15 cellular contexts compared by ENCODE assay signal in the genomic region with DNA sequence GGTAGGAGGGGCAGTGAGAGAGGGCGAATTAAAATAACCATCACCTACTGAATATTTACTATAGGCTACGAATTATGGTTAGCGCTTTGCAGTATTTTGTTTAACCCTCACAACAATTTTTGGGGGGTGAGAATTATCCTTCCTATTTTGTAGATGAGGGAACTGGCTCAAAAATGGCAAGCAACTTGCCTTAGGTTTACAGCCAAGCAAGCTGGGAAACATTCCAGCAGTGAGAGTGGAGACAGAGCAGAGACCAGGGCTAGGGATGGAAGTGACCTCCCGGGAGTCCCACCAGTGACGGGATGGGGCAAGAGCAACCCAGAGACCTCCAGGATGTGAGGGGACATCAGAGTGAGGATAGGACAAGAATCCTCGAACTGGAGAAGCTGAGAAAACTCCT. TPM values are rescaled to one million over a fixed set of nuclear protein-coding genes. Genes with fewer than 3 reads are reported as not detected.
DNase-seq lines count a peak whose midpoint lies in the region; ATAC-seq and TF ChIP-seq lines count a peak whose summit lies in the region.
"Had no signal": no experiment of that assay in that cellular context is flagged by ENCODE, and none has a peak within 500 bp of the region (broad histone marks: within the 10 kb centered on the region; RNA-seq: fewer than 3 reads in every experiment).

No MANE protein-coding gene starts in this region.

- no peak for ATAC-seq in GM21526 (IDR thresholded peaks at IDR 0.05; ENCODE audit: low FRiP score, unreplicated experiment)
- ATAC-seq: left lobe of liver had no signal

- H3K36me3 ChIP-seq in rectal smooth muscle tissue (ENCODE audit: control insufficient read depth, insufficient read depth, low read length) (no peaks in the 10 kb centered on the region), colonic mucosa (no peaks in the 10 kb centered on the region), brain microvascular endothelial cell (replicated peaks) (no peaks in the 10 kb centered on the region)
- H3K36me3 ChIP-seq: BE2C had no signal

- no peaks in the 10 kb centered on the region for H3K9me3 ChIP-seq in colonic mucosa
- H3K9me3 ChIP-seq: BE2C had no signal

- in situ Hi-C loops in brain microvascular endothelial cell (cut with HindIII; ENCODE audit: low pct_ligation_motif_present, low sequenced_read_pairs): no loop called here

- H3K27ac ChIP-seq in RWPE1 (peak overlapping the region; percentile 28; the same call in 1 of the 2 replicates), rectal smooth muscle tissue (ENCODE audit: low read depth, low read length) (no peak overlapping the region), colonic mucosa (no peak overlapping the region), brain microvascular endothelial cell (no peak overlapping the region)

- CTCF ChIA-PET in RWPE1 (lab: Yijun Ruan, JAX): interaction anchor here (0.7 to 1.0 kb wide), 4 partner anchors 52 to 117 kb away, joined by 3 to 5 read pairs (median 4); partner anchors contain the start of genes CHRNE and MED11

- POLR2A ChIA-PET in RWPE1 (lab: Yijun Ruan, JAX; ENCODE audit: low non-redundant PET): no interaction called here

- intact Hi-C loops in colonic mucosa (cut with DNase I): loop anchor here (5.0 kb wide), 1 partner anchor 54 kb away; the partner anchor contains the start of gene MED11

- TF ChIP-seq CTCF in AG10803 (conservative IDR thresholded peaks at IDR 0.05; ENCODE audit: low read length): no peak; the same call in 1 of the 2 replicates
- TF ChIP-seq CTCF in RWPE1 (conservative IDR thresholded peaks at IDR 0.05; ENCODE audit: low read depth): no peak
- TF ChIP-seq CTCF in colonic mucosa (IDR thresholded peaks at IDR 0.05): no peak
- no peak for TF ChIP-seq CTCF in brain microvascular endothelial cell (IDR thresholded peaks at IDR 0.05; ENCODE audit: low read depth, low read length, missing control alignments)

- DNase-seq in AG10803 (ENCODE audit: low read depth) (peak; percentile 22), RWPE1 (ENCODE audit: low spot score) (no peak), globus pallidus (ENCODE audit: low spot score) (peak; percentile 26), colonic mucosa (no peak), brain microvascular endothelial cell (no peak)
- no peak for DNase-seq in central memory CD4-positive, alpha-beta T cell
- DNase-seq: activated CD4-positive, alpha-beta T cell treated with anti-CD3 and anti-CD28 coated beads, Interleukin-2, amount 50 U/mL, for 4 hours; BE2C; cortex of kidney had no signal

- H3K9ac ChIP-seq in rectal smooth muscle tissue (ENCODE audit: low read length) (no peak overlapping the region), colonic mucosa (ENCODE audit: low read depth in 2 of 2, low read length in 2 of 2) (peak overlapping the region in 1 of 2 donors; percentile 58)

- peaks cover 8% of the 10 kb centered on the region for H3K27me3 ChIP-seq in rectal smooth muscle tissue (ENCODE audit: control insufficient read depth, insufficient read depth, low read length)
- H3K27me3 ChIP-seq in colonic mucosa: peaks cover 5% of the 10 kb centered on the region
- H3K27me3 ChIP-seq in brain microvascular endothelial cell (replicated peaks): peaks cover 6% of the 10 kb centered on the region

- H3K4me3 ChIP-seq in AG10803 (ENCODE audit: low read length): no peak overlapping the region; the same call in 1 of the 2 replicates
- H3K4me3 ChIP-seq in rectal smooth muscle tissue (ENCODE audit: low read length): peak overlapping the region; percentile 55
- no peak overlapping the region for H3K4me3 ChIP-seq in colonic mucosa
- H3K4me3 ChIP-seq in brain microvascular endothelial cell (ENCODE audit: low read depth, low read length): no peak overlapping the region

- H3K4me1 ChIP-seq in rectal smooth muscle tissue (ENCODE audit: control insufficient read depth, insufficient read depth, low read length) (no peaks in the 10 kb centered on the region), colonic mucosa (no peaks in the 10 kb centered on the region)
- H3K4me1 ChIP-seq: BE2C had no signal

RNA-seq across cellular contexts. Expression of gene VMO1, which starts 0.4 kb away (rescaled TPM):
- total RNA-seq in colonic mucosa: 1 to 10 TPM in 1 of 2 donors, under 1 TPM in 1; 0.91 to 2.0 TPM
- total RNA-seq: renal cortical epithelial cell had no signal

RNA-seq across cellular contexts. Expression of gene GLTPD2, which starts 2.2 kb away (rescaled TPM):
- under 1 TPM; 0.35 to 0.40 TPM for total RNA-seq in colonic mucosa
- total RNA-seq: activated naive CD4-positive, alpha-beta T cell treated with anti-CD3 and anti-CD28 coated beads for 36 hours; LHCN-M2; renal cortical epithelial cell had no signal

RNA-seq across cellular contexts. Expression of gene PSMB6, which starts 9.4 kb away (rescaled TPM):
- 100 to 1,000 TPM in 1 of 2 donors, 10 to 100 TPM in 1; 97.5 to 171 TPM for total RNA-seq in colonic mucosa

RNA-seq across cellular contexts. Expression of gene TM4SF5, which starts 14.8 kb away (rescaled TPM):
- total RNA-seq in colonic mucosa: 10 to 100 TPM; 15.1 to 37.7 TPM
- total RNA-seq: activated naive CD4-positive, alpha-beta T cell treated with anti-CD3 and anti-CD28 coated beads for 36 hours; LHCN-M2; renal cortical epithelial cell had no signal

Comparison
In these comparisons a context has a peak if more than half of its experiments do, and no peak if none do; other contexts are left out.
1. DNase-seq: peak in AG10803 (single experiment) and globus pallidus (single experiment); none in RWPE1 (single experiment), colonic mucosa (single experiment), brain microvascular endothelial cell (single experiment) and central memory CD4-positive, alpha-beta T cell (single experiment).